Comparison of ENCODE assay signal across 8 cellular contexts in the genomic region with DNA sequence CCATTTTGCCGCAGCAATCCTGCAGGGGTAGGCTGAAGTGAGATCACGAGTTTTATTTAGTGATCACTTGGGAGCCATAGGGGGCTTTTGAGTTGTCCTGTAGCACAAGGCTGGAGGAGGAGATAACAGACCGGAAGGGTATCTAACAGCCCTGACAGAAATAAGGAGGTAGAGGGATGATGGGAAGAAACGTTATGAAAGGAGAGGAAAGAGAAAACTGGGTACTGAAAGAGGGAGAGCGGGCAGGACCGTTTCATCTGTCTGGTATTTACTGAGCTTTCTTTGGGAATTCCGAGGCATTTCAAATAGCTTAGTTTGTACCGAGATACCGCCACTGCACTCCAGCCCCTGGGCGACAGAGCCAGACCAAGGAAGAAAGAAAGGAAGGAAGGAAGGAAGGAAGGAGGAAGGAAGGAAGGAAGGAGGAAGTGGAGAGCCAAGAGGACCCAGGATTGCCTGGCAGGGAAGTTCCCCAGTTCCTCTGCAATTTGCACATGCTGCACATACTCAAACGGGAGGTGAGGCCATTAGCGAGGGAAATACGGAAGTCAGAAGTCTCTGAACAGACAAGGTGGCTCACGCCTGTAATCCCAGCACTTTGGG. TPM values are rescaled to one million over a fixed set of nuclear protein-coding genes. Genes with fewer than 3 reads are reported as not detected.
A peak's percentile ranks its signal among the peaks of the same experiment; 100 is the strongest.
DNase-seq lines count a peak whose midpoint lies in the region; ATAC-seq and TF ChIP-seq lines count a peak whose summit lies in the region.

No MANE protein-coding gene starts in this region.

- no peak overlapping the region for H3K4ac ChIP-seq in neuronal stem cell (ENCODE audit: low read length)

- no peak for TF ChIP-seq CTCF in GM06990 (IDR thresholded peaks at IDR 0.05; ENCODE audit: insufficient read depth, low read length, poor library complexity, severe bottlenecking)
- TF ChIP-seq CTCF in NB4 (IDR thresholded peaks at IDR 0.05; ENCODE audit: low read depth, low read length): no peak
- no peak for TF ChIP-seq CTCF in dorsolateral prefrontal cortex (IDR thresholded peaks at IDR 0.05 in 54 of 56, conservative IDR thresholded peaks at IDR 0.05 in 2 of 56; ENCODE audit: low read depth in 1 of 56, partially characterized antibody in 56 of 56)

- H3K9me3 ChIP-seq in neuronal stem cell (replicated peaks in 1 of 2; ENCODE audit: control insufficient read depth in 2 of 2, insufficient read depth in 1 of 2, low read depth in 1 of 2, low read length in 2 of 2): no peaks in the 10 kb centered on the region

- DNase-seq in GM06990 (ENCODE audit: extremely low read depth, insufficient read length) (no peak), NB4 (ENCODE audit: low read depth) (no peak), dorsolateral prefrontal cortex (no peak), neuronal stem cell (ENCODE audit: low spot score) (no peak), posterior cingulate gyrus (no peak), NCI-H526 treated with DMSO at 0.1 percent for 48 hours (lab: John Stamatoyannopoulos, UW) (no peak), GDM1 (lab: John Stamatoyannopoulos, UW) (no peak)

- no peak for ATAC-seq in GM18517 (IDR thresholded peaks at IDR 0.05; ENCODE audit: unreplicated experiment)

- no peak overlapping the region for H2BK12ac ChIP-seq in neuronal stem cell (ENCODE audit: low read length)

- no peak overlapping the region for H2AK5ac ChIP-seq in neuronal stem cell (ENCODE audit: low read depth, low read length)

- no peak overlapping the region for H4K8ac ChIP-seq in neuronal stem cell (ENCODE audit: low read depth, low read length)

- no peak overlapping the region for H3K4me2 ChIP-seq in neuronal stem cell (ENCODE audit: insufficient read depth, low read length, poor library complexity, severe bottlenecking)

- no peak overlapping the region for H2BK120ac ChIP-seq in neuronal stem cell (ENCODE audit: low read depth, low read length)

- intact Hi-C loops in dorsolateral prefrontal cortex (cut with DNase I): loop anchor here (1.0 to 5.0 kb wide), 5 partner anchors 44 to 177 kb away; a partner anchor contains a TSS
- intact Hi-C loops in posterior cingulate gyrus (cut with DNase I): loop anchor here (2.0 to 5.0 kb wide), 3 partner anchors 42 to 96 kb away; a partner anchor contains a TSS

- H3K27me3 ChIP-seq in GM06990 (replicated peaks; ENCODE audit: control insufficient read depth, insufficient read depth, low read length) (no peaks in the 10 kb centered on the region), dorsolateral prefrontal cortex (no peaks in the 10 kb centered on the region), neuronal stem cell (ENCODE audit: control insufficient read depth in 3 of 3, insufficient read depth in 3 of 3, low read depth in 1 of 3, low read length in 3 of 3) (peaks cover 0 to 31% (median 24%) of the 10 kb centered on the region in 3 experiments)

- no peak overlapping the region for H3K9ac ChIP-seq in neuronal stem cell (ENCODE audit: low read depth, low read length, poor library complexity)

- H3K36me3 ChIP-seq in GM06990 (ENCODE audit: control insufficient read depth, insufficient read depth, low read length) (peaks cover 7% of the 10 kb centered on the region), neuronal stem cell (replicated peaks in 1 of 2; ENCODE audit: control insufficient read depth in 2 of 2, insufficient read depth in 2 of 2, low read length in 2 of 2) (no peaks in the 10 kb centered on the region)

- peaks cover 2 to 3% of the 10 kb centered on the region in 2 donors for H3K4me1 ChIP-seq in neuronal stem cell (ENCODE audit: control insufficient read depth in 2 of 2, insufficient read depth in 1 of 2, low read depth in 1 of 2, low read length in 2 of 2)

- H3K14ac ChIP-seq in neuronal stem cell (ENCODE audit: low read length): no peak overlapping the region

- no peak overlapping the region for H2BK5ac ChIP-seq in neuronal stem cell (ENCODE audit: low read length)

- H2AFZ ChIP-seq in neuronal stem cell (ENCODE audit: low read length): peak overlapping the region; percentile 99

- TF ChIP-seq POLR2A in NB4 (IDR thresholded peaks at IDR 0.05; ENCODE audit: extremely low read depth, insufficient read length): no peak

- H3K23ac ChIP-seq in neuronal stem cell (ENCODE audit: low read depth, low read length, poor library complexity): no peak overlapping the region

- no peaks in the 10 kb centered on the region for H3K79me1 ChIP-seq in neuronal stem cell (ENCODE audit: low read depth, low read length)

- WGBS in neuronal stem cell (ENCODE audit: extremely low coverage in 2 of 2, insufficient read length in 2 of 2, insufficient replicate concordance in 1 of 2), 2 donors: 100% methylated on average over 1 of the region's 14 CpGs; no CpG with 5 or more reads in 1 of the 2 donors

- no peak overlapping the region for H3K18ac ChIP-seq in neuronal stem cell (ENCODE audit: low read length)

- H2BK15ac ChIP-seq in neuronal stem cell (ENCODE audit: low read length): no peak overlapping the region

- H4K91ac ChIP-seq in neuronal stem cell (ENCODE audit: low read depth, low read length, poor library complexity): no peak overlapping the region

- H3K27ac ChIP-seq in dorsolateral prefrontal cortex (peak overlapping the region in 55 of 59 donors; percentile 1 to 92 (median 79)), neuronal stem cell (replicated peaks; ENCODE audit: low read length) (no peak overlapping the region)

- peak overlapping the region; percentile 90 for H3K4me3 ChIP-seq in GM06990 (replicated peaks; ENCODE audit: low read depth, low read length)
- peak overlapping the region; percentile 44 for H3K4me3 ChIP-seq in NB4 (ENCODE audit: low read depth, low read length)
- peak overlapping the region; percentile 71 to 100 (median 95) for H3K4me3 ChIP-seq in dorsolateral prefrontal cortex
- no peak overlapping the region for H3K4me3 ChIP-seq in neuronal stem cell (ENCODE audit: low read length in 2 of 2)

RNA-seq across cellular contexts. Expression of a gene that starts 0.9 kb away (rescaled TPM):
- 10 to 100 TPM in 48 of 120 experiments, 1 to 10 TPM in 72; 4.2 to 14.8 (median 9.3) TPM for total RNA-seq in dorsolateral prefrontal cortex
- 3.8 TPM for polyA plus RNA-seq in neuronal stem cell (2013, experiment 1 of 2)
- 3.5 TPM for polyA plus RNA-seq in neuronal stem cell (2013, experiment 2 of 2)

RNA-seq across cellular contexts. Expression of a gene that starts 43.7 kb away (rescaled TPM):
- total RNA-seq in dorsolateral prefrontal cortex: 10 to 100 TPM; 13.4 to 38.9 (median 24.4) TPM
- polyA plus RNA-seq in neuronal stem cell (2013, experiment 1 of 2): 16.0 TPM
- 15.8 TPM for polyA plus RNA-seq in neuronal stem cell (2013, experiment 2 of 2)

RNA-seq across cellular contexts. Expression of a gene that starts 44.2 kb away (rescaled TPM):
- under 1 TPM in 1 of 120 experiments, not detected in 119; 0.13 TPM for total RNA-seq in dorsolateral prefrontal cortex
- polyA plus RNA-seq in neuronal stem cell (2013, experiment 1 of 2): 0.01 TPM
- polyA plus RNA-seq in neuronal stem cell (2013, experiment 2 of 2): not detected

Comparison
In these comparisons a context has a peak if more than half of its experiments do, and no peak if none do; other contexts are left out.
1. H3K4me3 ChIP-seq: peak in GM06990 (single experiment), NB4 (single experiment) and dorsolateral prefrontal cortex (59 of 59); none in neuronal stem cell (0 of 2).